ENCODE assay signal across 10 cellular contexts in genomic region chr9:124261787-124262595, GRCh38. TPM values are rescaled to one million over a fixed set of nuclear protein-coding genes. Genes with fewer than 3 reads are reported as not detected.
DNase-seq lines count a peak whose midpoint lies in the region; ATAC-seq and TF ChIP-seq lines count a peak whose summit lies in the region.
"Had no signal": no experiment of that assay in that cellular context is flagged by ENCODE, and none has a peak within 500 bp of the region (broad histone marks: within the 10 kb centered on the region; RNA-seq: fewer than 3 reads in every experiment).

No MANE protein-coding gene starts in this region.

- H3K4me1 Mint-ChIP-seq in Caco-2 (ENCODE audit: low read depth, unreplicated experiment) (peaks cover 24% of the 10 kb centered on the region), T-helper 17 cell (peaks cover 26% of the 10 kb centered on the region)

- DNase-seq in Caco-2 (no peak), T-helper 17 cell (no peak), fibroblast of villous mesenchyme (ENCODE audit: low read depth) (peak; percentile 46), MM.1S (no peak), NCI-H187 treated with DMSO at 0.1 percent for 48 hours (lab: John Stamatoyannopoulos, UW) (no peak), NCI-H524 (lab: John Stamatoyannopoulos, UW) (no peak)
- DNase-seq: activated CD4-positive, alpha-beta T cell treated with anti-CD3 and anti-CD28 coated beads for 48 hours; effector CD4-positive, alpha-beta T cell had no signal

- no peaks in the 10 kb centered on the region for H3K9me2 ChIP-seq in MM.1S (replicated peaks; ENCODE audit: insufficient read depth, low read length)

- ATAC-seq in T-helper 17 cell (no peak), GM19455 (IDR thresholded peaks at IDR 0.05; ENCODE audit: unreplicated experiment) (no peak)

- CTCF ChIA-PET in Caco-2 (lab: Charles Lee), result no interaction called here

- H3K9ac ChIP-seq in rectal smooth muscle tissue (ENCODE audit: low read length) (no peak overlapping the region), MM.1S (ENCODE audit: low read length) (no peak overlapping the region)

- BruUV-seq in Caco-2 (replicated peaks; lab: Mats Ljungman, UMichigan), result no TSS peak

- H2AFZ ChIP-seq in MM.1S (ENCODE audit: low read length), result no peak overlapping the region

- H3K27ac ChIP-seq in rectal smooth muscle tissue (ENCODE audit: low read depth, low read length) (peak overlapping the region; percentile 68), MM.1S (ENCODE audit: low read length) (no peak overlapping the region)

- H3K79me2 ChIP-seq in MM.1S (ENCODE audit: low read length), result peaks cover 74% of the 10 kb centered on the region

- H3K27ac Mint-ChIP-seq in Caco-2 (ENCODE audit: unreplicated experiment) (peak overlapping the region; percentile 75), T-helper 17 cell (peak overlapping the region; percentile 34)

- no peaks in the 10 kb centered on the region for H4K20me1 ChIP-seq in MM.1S (ENCODE audit: insufficient read depth, low read length)

- TF ChIP-seq CTCF in Caco-2 (IDR thresholded peaks at IDR 0.05; ENCODE audit: insufficient read depth in 1 of 2, low read depth in 1 of 2, low read length in 1 of 2, severe bottlenecking in 1 of 2, unreplicated experiment in 1 of 2), result no peak
- TF ChIP-seq CTCF in fibroblast of villous mesenchyme (IDR thresholded peaks at IDR 0.05; ENCODE audit: insufficient read depth, low read depth, low read length), result no peak
- no peak for TF ChIP-seq CTCF in MM.1S (IDR thresholded peaks at IDR 0.05; ENCODE audit: low read length)

- H3K4me3 Mint-ChIP-seq in Caco-2 (ENCODE audit: unreplicated experiment) (peak overlapping the region; percentile 7), T-helper 17 cell (no peak overlapping the region)

- H3K9me3 ChIP-seq in Caco-2 (no peaks in the 10 kb centered on the region), T-helper 17 cell (ENCODE audit: control insufficient read depth, low read length, poor library complexity, severe bottlenecking) (no peaks in the 10 kb centered on the region), MM.1S (replicated peaks; ENCODE audit: insufficient read depth, low read length) (no peaks in the 10 kb centered on the region)

- H3K4me1 ChIP-seq in Caco-2 (peaks cover 41% of the 10 kb centered on the region), rectal smooth muscle tissue (ENCODE audit: control insufficient read depth, insufficient read depth, low read length) (peaks cover 29% of the 10 kb centered on the region), MM.1S (ENCODE audit: low read length) (no peaks in the 10 kb centered on the region)

- H3K4me2 ChIP-seq in MM.1S (ENCODE audit: low read depth, low read length), result no peak overlapping the region

- H3K36me3 Mint-ChIP-seq in Caco-2 (ENCODE audit: insufficient read depth, unreplicated experiment) (peaks cover 28% of the 10 kb centered on the region), T-helper 17 cell (ENCODE audit: low read depth) (peaks cover 3% of the 10 kb centered on the region)

- intact Hi-C loops in Caco-2 (cut with micrococcal nuclease; ENCODE audit: unreplicated experiment), result no loop called here

- H3K9me3 Mint-ChIP-seq in Caco-2 (ENCODE audit: unreplicated experiment), result no peaks in the 10 kb centered on the region

- H3K4me3 ChIP-seq in Caco-2 (ENCODE audit: low read depth, low read length), result no peak overlapping the region
- H3K4me3 ChIP-seq in fibroblast of villous mesenchyme (ENCODE audit: low read depth, low read length), result peak overlapping the region; percentile 44
- peak overlapping the region; percentile 43 for H3K4me3 ChIP-seq in rectal smooth muscle tissue (ENCODE audit: low read length)
- no peak overlapping the region for H3K4me3 ChIP-seq in MM.1S (ENCODE audit: low read length)

- H3K27me3 ChIP-seq in Caco-2 (replicated peaks; ENCODE audit: control insufficient read depth, insufficient read depth, low read length), result no peaks in the 10 kb centered on the region
- H3K27me3 ChIP-seq in rectal smooth muscle tissue (ENCODE audit: control insufficient read depth, insufficient read depth, low read length), result no peaks in the 10 kb centered on the region
- H3K27me3 ChIP-seq in MM.1S (replicated peaks; ENCODE audit: insufficient read depth, low read length), result no peaks in the 10 kb centered on the region

- H3F3A ChIP-seq in MM.1S (ENCODE audit: insufficient read depth, low read length), result no peaks in the 10 kb centered on the region

- POLR2A ChIA-PET in Caco-2 (lab: Charles Lee), result no interaction called here

- H3K27me3 Mint-ChIP-seq in Caco-2 (ENCODE audit: insufficient read depth, unreplicated experiment), result no peaks in the 10 kb centered on the region
- H3K27me3 Mint-ChIP-seq in T-helper 17 cell, result no peaks in the 10 kb centered on the region

- H3K36me3 ChIP-seq in Caco-2 (ENCODE audit: control insufficient read depth, insufficient read depth, low read length) (peaks cover 1% of the 10 kb centered on the region; the same call in 1 of the 2 replicates), rectal smooth muscle tissue (ENCODE audit: control insufficient read depth, insufficient read depth, low read length) (no peaks in the 10 kb centered on the region), MM.1S (replicated peaks; ENCODE audit: insufficient read depth, low read length) (no peaks in the 10 kb centered on the region)

RNA-seq across cellular contexts. Expression of gene NEK6, which starts 4.2 kb away (rescaled TPM):
- total RNA-seq in Caco-2 (2022), result 56.6 and 66.6 TPM in 2 replicates
- 10 to 100 TPM in 1 of 2 donors, 1 to 10 TPM in 1; 7.8 to 12.7 TPM for total RNA-seq in T-helper 17 cell
- 41.9 and 43.2 TPM in 2 replicates for total RNA-seq in fibroblast of villous mesenchyme

Comparison
In these comparisons a context has a peak if more than half of its experiments do, and no peak if none do; other contexts are left out.
1. H3K4me3 ChIP-seq: peak in fibroblast of villous mesenchyme (single experiment) and rectal smooth muscle tissue (single experiment); none in Caco-2 (single experiment) and MM.1S (single experiment).